ENCODE assay signal across 8 cellular contexts in genomic region chr3:120450914-120451669, GRCh38. TPM values are rescaled to one million over a fixed set of nuclear protein-coding genes. Genes with fewer than 3 reads are reported as not detected.
DNase-seq lines count a peak whose midpoint lies in the region; ATAC-seq, FAIRE-seq and TF ChIP-seq lines count a peak whose summit lies in the region.

FSTL1 (minus strand) TSS chr3:120450992; CDS start chr3:120450746, 246 bp downstream.

- H3K4me3 Mint-ChIP-seq in stimulated activated naive CD8-positive, alpha-beta T cell treated with anti-CD3 and anti-CD28 coated beads, Interleukin-15, amount 100 ng/mL, for 72 hours: peak within 1 kb of the TSS; percentile 80 to 84

- BruUV-seq in HepG2 (replicated peaks; lab: Mats Ljungman, UMichigan): no TSS peak

- peaks cover 43% of the 10 kb centered on the region for H3K27me3 Mint-ChIP-seq in stimulated activated naive CD8-positive, alpha-beta T cell treated with anti-CD3 and anti-CD28 coated beads, Interleukin-15, amount 100 ng/mL, for 72 hours

- H3K4me1 Mint-ChIP-seq in stimulated activated naive CD8-positive, alpha-beta T cell treated with anti-CD3 and anti-CD28 coated beads, Interleukin-15, amount 100 ng/mL, for 72 hours: peaks cover 10% of the 10 kb centered on the region

- CTCF ChIA-PET in HepG2 (lab: Yijun Ruan, JAX; ENCODE audit: low intra/inter-chr PET ratio, low total read pairs): no interaction called here

- DNase-seq in Daoy (ENCODE audit: low read depth) (peak; percentile 84), NCI-H2227 treated with DMSO at 0.1 percent for 48 hours (lab: John Stamatoyannopoulos, UW) (peak; percentile 17), dorsolateral prefrontal cortex (peak in 4 of 10 donors; percentile 39 to 46 (median 44)), HepG2 (ENCODE audit: low spot score) (no peak), inferior parietal cortex (ENCODE audit: extremely low spot score) (no peak), SHP77 (lab: John Stamatoyannopoulos, UW) (no peak), Karpas-422 (no peak)
- DNase-seq in stimulated activated naive CD8-positive, alpha-beta T cell treated with anti-CD3 and anti-CD28 coated beads, Interleukin-15, amount 100 ng/mL, for 72 hours: peak in 1 of 2 donors; percentile 16

- H3K79me2 ChIP-seq in HepG2 (ENCODE audit: insufficient read depth, low read length) (no peaks in the 10 kb centered on the region), Karpas-422 (ENCODE audit: low read length) (no peaks in the 10 kb centered on the region)

- H3K4me3 ChIP-seq in dorsolateral prefrontal cortex (peak within 1 kb of the TSS; percentile 57 to 90 (median 79)), HepG2 (replicated peaks in 1 of 3; ENCODE audit: insufficient read depth in 1 of 3, low read depth in 2 of 3, low read length in 3 of 3) (peak within 1 kb of the TSS; percentile 9 to 62 (median 15); a peak in 4 of 6 replicates), Karpas-422 (ENCODE audit: low read length) (no peak within 1 kb of the TSS)

- H3K27me3 ChIP-seq in dorsolateral prefrontal cortex (peaks cover 0 to 21% (median 0%) of the 10 kb centered on the region in 45 donors), HepG2 (ENCODE audit: control insufficient read depth in 1 of 2, insufficient read depth in 2 of 2, low read length in 2 of 2) (peaks cover 3 to 47% of the 10 kb centered on the region in 2 experiments; a peak in 4 of 5 replicates), Karpas-422 (ENCODE audit: low read length) (no peaks in the 10 kb centered on the region)

- H3K4me1 ChIP-seq in HepG2 (ENCODE audit: insufficient read depth, low read length): 0 out of 2 replicates have a peak, but pooled peaks cover 7% of the 10 kb centered on the region
- H3K4me1 ChIP-seq in Karpas-422 (ENCODE audit: low read length): no peaks in the 10 kb centered on the region

- H3K27ac Mint-ChIP-seq in stimulated activated naive CD8-positive, alpha-beta T cell treated with anti-CD3 and anti-CD28 coated beads, Interleukin-15, amount 100 ng/mL, for 72 hours: peak within 1 kb of the TSS; percentile 38 to 81

- no peak for FAIRE-seq in HepG2 (lab: Jason Lieb, UNC)

- H3K9ac ChIP-seq in HepG2 (ENCODE audit: insufficient read depth, low read depth, low read length): no peak within 1 kb of the TSS
- H3K9ac ChIP-seq in Karpas-422 (ENCODE audit: low read length): no peak within 1 kb of the TSS

- TF ChIP-seq POLR2A in HepG2 (IDR thresholded peaks at IDR 0.05; ENCODE audit: insufficient read depth in 1 of 2, low read depth in 2 of 2, low read length in 2 of 2): no peak

- POLR2A ChIA-PET in HepG2 (lab: Yijun Ruan, JAX): no interaction called here

- intact Hi-C loops in dorsolateral prefrontal cortex (cut with DNase I) (no loop called here), HepG2 (cut with micrococcal nuclease; ENCODE audit: unreplicated experiment) (no loop called here)

- TF ChIP-seq CTCF in dorsolateral prefrontal cortex (IDR thresholded peaks at IDR 0.05 in 54 of 56, conservative IDR thresholded peaks at IDR 0.05 in 2 of 56; ENCODE audit: low read depth in 1 of 56, partially characterized antibody in 56 of 56) (no peak), HepG2 (CRISPR knock-in tag; IDR thresholded peaks at IDR 0.05) (no peak)

- H3K9me3 Mint-ChIP-seq in stimulated activated naive CD8-positive, alpha-beta T cell treated with anti-CD3 and anti-CD28 coated beads, Interleukin-15, amount 100 ng/mL, for 72 hours: no peaks in the 10 kb centered on the region

- H3K9me2 ChIP-seq in Karpas-422 (replicated peaks; ENCODE audit: insufficient read depth, low read length): no peaks in the 10 kb centered on the region

- no peak for TF ChIP-seq RAD21 in HepG2 (CRISPR knock-in tag; IDR thresholded peaks at IDR 0.05)

- 43% methylated on average over 31 of the region's 67 CpGs for whole genome bisulfite sequencing in HepG2 (ENCODE audit: low lambda C conversion rate)

- H2AFZ ChIP-seq in HepG2 (ENCODE audit: low read length) (no peak within 1 kb of the TSS), Karpas-422 (ENCODE audit: low read length) (no peak within 1 kb of the TSS)

- H3K27ac ChIP-seq in dorsolateral prefrontal cortex (peak within 1 kb of the TSS in 57 of 59 donors; percentile 26 to 91 (median 79)), HepG2 (ENCODE audit: extremely low read length, insufficient read depth, low read length) (no peak within 1 kb of the TSS), Karpas-422 (ENCODE audit: low read length) (no peak within 1 kb of the TSS)

- no peaks in the 10 kb centered on the region for H3K9me3 ChIP-seq in HepG2 (ENCODE audit: low read length)
- H3K9me3 ChIP-seq in Karpas-422 (ENCODE audit: low read length): no peaks in the 10 kb centered on the region

- ATAC-seq in HepG2: peak; percentile 21; the same call in 1 of the 3 replicates
- ATAC-seq in stimulated activated naive CD8-positive, alpha-beta T cell treated with anti-CD3 and anti-CD28 coated beads, Interleukin-15, amount 100 ng/mL, for 72 hours: peak; percentile 59

- H3K36me3 ChIP-seq in HepG2 (replicated peaks in 1 of 2; ENCODE audit: control insufficient read depth in 1 of 2, insufficient read depth in 2 of 2, low read length in 2 of 2) (no peaks in the 10 kb centered on the region), Karpas-422 (ENCODE audit: insufficient read depth, low read length) (no peaks in the 10 kb centered on the region)

- in situ Hi-C loops in HepG2 (cut with HindIII; ENCODE audit: extremely low pct_ligation_motif_present, low pct_unique_long_range_greater_than_20kb): no loop called here

- H3K4me2 ChIP-seq in HepG2 (ENCODE audit: low read depth, low read length): peak within 1 kb of the TSS; percentile 47
- H3K4me2 ChIP-seq in Karpas-422 (ENCODE audit: low read depth, low read length, poor library complexity, severe bottlenecking): no peak within 1 kb of the TSS

- no peak for TF ChIP-seq EP300 in HepG2 (IDR thresholded peaks at IDR 0.05; ENCODE audit: low read depth in 2 of 2, low read length in 2 of 2)
- no peak for TF ChIP-seq EP300 in HepG2 (CRISPR knock-in tag; IDR thresholded peaks at IDR 0.05; ENCODE audit: borderline replicate concordance)

- H4K20me1 ChIP-seq in HepG2 (ENCODE audit: insufficient read depth, low read length): no peaks in the 10 kb centered on the region
- no peaks in the 10 kb centered on the region for H4K20me1 ChIP-seq in Karpas-422 (ENCODE audit: insufficient read depth, low read depth, low read length)

TF ChIP-seq in HepG2, 621 proteins besides CTCF, POLR2A, EP300 and RAD21:
- TF ChIP-seq CAMTA2 (CRISPR knock-in tag; IDR thresholded peaks at IDR 0.05; ENCODE audit: borderline replicate concordance) (no peak), TOPORS (CRISPR knock-in tag; IDR thresholded peaks at IDR 0.05) (no peak), MLXIP (CRISPR knock-in tag; IDR thresholded peaks at IDR 0.05; ENCODE audit: borderline replicate concordance) (no peak), ZNF296 (CRISPR knock-in tag; conservative IDR thresholded peaks at IDR 0.05) (no peak), HNRNPK (IDR thresholded peaks at IDR 0.05; ENCODE audit: low read depth, low read length, poor library complexity, severe bottlenecking) (peak; percentile 19)
TF ChIP-seq in HepG2: peak in this region for 1.

RNA-seq across cellular contexts. Expression of gene FSTL1, which starts in this region (rescaled TPM):
- total RNA-seq in Daoy (2014; rRNA removed; shearing (Covaris generic)): 476 and 490 TPM in 2 replicates
- 100 to 1,000 TPM in 4 of 120 experiments, 10 to 100 TPM in 116; 27.6 to 130 (median 46.8) TPM for total RNA-seq in dorsolateral prefrontal cortex
- total RNA-seq in HepG2 (2016; rRNA removed; fragmentation: Illumina TruSeq; extraction: Trizol): 0.07 and 0.17 TPM in 2 replicates
- not detected in 2 replicates for total RNA-seq in HepG2 (2016; cell fraction: cytosol; rRNA removed; fragmentation: Illumina TruSeq; extraction: Trizol; ENCODE audit: low read depth)
- total RNA-seq in HepG2 (2016; cell fraction: insoluble cytoplasmic fraction; rRNA removed; fragmentation: Illumina TruSeq; extraction: Trizol): 0.19 and 0.30 TPM in 2 replicates
- 0.14 TPM in 1 of 2 replicates, not detected in the other for total RNA-seq in HepG2 (2016; cell fraction: membrane; rRNA removed; fragmentation: Illumina TruSeq; extraction: Trizol)
- 0.22 and 0.25 TPM in 2 replicates for total RNA-seq in HepG2 (2016; cell fraction: nucleus; rRNA removed; fragmentation: Illumina TruSeq; extraction: Trizol)
- polyA plus RNA-seq in HepG2 (2011; rRNA removed): 0.18 and 0.29 TPM in 2 replicates
- 0.12 and 0.40 TPM in 2 replicates for polyA plus RNA-seq in HepG2 (2011; cell fraction: cytosol; rRNA removed)
- polyA plus RNA-seq in HepG2 (2011; cell fraction: nucleus; rRNA removed): 0.64 and 1.1 TPM in 2 replicates
- 0.11 and 0.23 TPM in 2 replicates for polyA plus RNA-seq in HepG2 (2012)
- not detected in 2 replicates for polyA plus RNA-seq in HepG2 (2016; cell fraction: cytosol; fragmentation: Illumina TruSeq; extraction: Trizol; ENCODE audit: low read depth)
- 0.14 and 0.49 TPM in 2 replicates for polyA plus RNA-seq in HepG2 (2016; cell fraction: insoluble cytoplasmic fraction; fragmentation: Illumina TruSeq; extraction: Trizol; ENCODE audit: low read depth)
- polyA plus RNA-seq in HepG2 (2016; cell fraction: membrane; fragmentation: Illumina TruSeq; extraction: Trizol; ENCODE audit: low read depth): 0.03 and 0.05 TPM in 2 replicates
- not detected in 2 replicates for polyA plus RNA-seq in HepG2 (2016; cell fraction: nucleus; fragmentation: Illumina TruSeq; extraction: Trizol; ENCODE audit: insufficient read depth, low read depth)
- 1.3 and 8.9 TPM in 2 replicates for polyA minus RNA-seq in HepG2 (2011; rRNA and poly(A)+ RNA removed; ENCODE audit: low replicate concordance)
- 0.69 TPM in 1 of 2 replicates, not detected in the other for polyA minus RNA-seq in HepG2 (2011; cell fraction: cytosol; rRNA and poly(A)+ RNA removed)
- polyA minus RNA-seq in HepG2 (2011; cell fraction: nucleus; rRNA and poly(A)+ RNA removed): 0.62 and 2.8 TPM in 2 replicates
- total RNA-seq in Karpas-422 (2014; rRNA removed; shearing (Covaris generic); ENCODE audit: low replicate concordance): not detected in 2 replicates

Comparison
In these comparisons a context has a peak if more than half of its experiments do, and no peak if none do; other contexts are left out.
1. RNA of gene FSTL1 (total RNA-seq): 476 to 490 TPM in Daoy and 27.6 to 130 TPM in dorsolateral prefrontal cortex; 0.07 to 0.30 TPM in HepG2 and not detected in Karpas-422; every median in the first group is over 10 times any median in the second.
2. DNase-seq: peak in Daoy (single experiment) and NCI-H2227 treated with DMSO at 0.1 percent for 48 hours (single experiment); none in HepG2 (single experiment), inferior parietal cortex (single experiment), SHP77 (0 of 2) and Karpas-422 (single experiment).
3. H3K27ac ChIP-seq: peak in dorsolateral prefrontal cortex (57 of 59); none in HepG2 (single experiment) and Karpas-422 (single experiment).